Comparison of ENCODE assay signal across 11 cellular contexts in the genomic region with DNA sequence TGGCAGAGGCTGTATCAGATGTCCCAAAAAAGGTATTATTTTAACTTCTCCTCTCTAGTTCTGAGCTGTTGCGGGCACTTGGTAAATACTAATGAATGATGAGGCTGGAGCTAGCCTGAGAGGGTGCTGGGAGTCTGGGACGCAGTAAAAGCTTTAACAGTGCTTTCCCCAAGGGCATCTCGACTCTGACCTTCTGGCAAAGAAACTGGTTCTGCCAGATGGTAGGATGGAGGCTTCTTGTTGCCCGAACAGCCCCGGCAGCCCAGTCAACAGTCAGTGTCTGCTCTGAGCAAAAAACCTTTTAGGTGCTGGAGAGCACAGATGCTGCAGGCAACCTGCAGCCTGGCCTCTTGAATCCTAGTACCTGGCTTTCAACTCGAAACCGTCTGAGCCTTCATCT. TPM values are rescaled to one million over a fixed set of nuclear protein-coding genes. Genes with fewer than 3 reads are reported as not detected.
DNase-seq lines count a peak whose midpoint lies in the region; ATAC-seq and TF ChIP-seq lines count a peak whose summit lies in the region.
"Had no signal": no experiment of that assay in that cellular context is flagged by ENCODE, and none has a peak within 500 bp of the region (broad histone marks: within the 10 kb centered on the region; RNA-seq: fewer than 3 reads in every experiment).

No MANE protein-coding gene starts in this region.

- TF ChIP-seq EP300 in upper lobe of left lung (IDR thresholded peaks at IDR 0.05) = no peak

- no peaks in the 10 kb centered on the region for H3K27me3 Mint-ChIP-seq in activated naive CD4-positive, alpha-beta T cell treated with anti-CD3 and anti-CD28 coated beads, Interleukin-2, amount 50 U/mL, for 24 hours

- peaks cover 36% of the 10 kb centered on the region for H3K4me1 Mint-ChIP-seq in activated naive CD4-positive, alpha-beta T cell treated with anti-CD3 and anti-CD28 coated beads, Interleukin-2, amount 50 U/mL, for 24 hours

- H3K36me3 Mint-ChIP-seq in activated naive CD4-positive, alpha-beta T cell treated with anti-CD3 and anti-CD28 coated beads, Interleukin-2, amount 50 U/mL, for 24 hours = peaks cover 17% of the 10 kb centered on the region

- TF ChIP-seq CTCF in upper lobe of left lung (IDR thresholded peaks at IDR 0.05) = no peak

- no peak for DNase-seq in activated naive CD4-positive, alpha-beta T cell treated with anti-CD3 and anti-CD28 coated beads, Interleukin-2, amount 50 U/mL, for 16 hours
- DNase-seq in SK-N-MC (ENCODE audit: low read depth, low spot score) (no peak), iPS-NIHi7 (ENCODE audit: extremely low spot score) (peak; percentile 14), upper lobe of left lung (peak in 1 of 2 donors; percentile 81), SHP77 (lab: John Stamatoyannopoulos, UW) (no peak)
- DNase-seq: amniotic stem cell, COR-L47 had no signal

- H3K36me3 ChIP-seq in SK-N-MC (ENCODE audit: insufficient read depth, low read length) (peaks cover 20% of the 10 kb centered on the region), upper lobe of left lung (peaks cover 0 to 13% (median 0%) of the 10 kb centered on the region in 4 donors)

- TF ChIP-seq POLR2A in upper lobe of left lung (IDR thresholded peaks at IDR 0.05) = no peak

- H3K4me3 ChIP-seq in SK-N-MC (no peak overlapping the region), upper lobe of left lung (no peak overlapping the region)

- WGBS in upper lobe of left lung, 2 donors = 51 to 71% methylated on average over 5 to 7 of the region's 7 CpGs

- H3K9ac ChIP-seq in SK-N-MC (ENCODE audit: insufficient read length) = no peak overlapping the region

- H3K27me3 ChIP-seq in upper lobe of left lung = no peaks in the 10 kb centered on the region

- H3K4me3 Mint-ChIP-seq in activated naive CD4-positive, alpha-beta T cell treated with anti-CD3 and anti-CD28 coated beads, Interleukin-2, amount 50 U/mL, for 24 hours = peak overlapping the region; percentile 58

- peak overlapping the region; percentile 11; the same call in 1 of the 2 replicates for H3K27ac ChIP-seq in SK-N-MC
- H3K27ac ChIP-seq in upper lobe of left lung = peak overlapping the region in 3 of 4 donors; percentile 10 to 99 (median 27)

- H3K9me3 ChIP-seq in SK-N-MC (ENCODE audit: low read depth, low read length) (no peaks in the 10 kb centered on the region), upper lobe of left lung (no peaks in the 10 kb centered on the region)

- ATAC-seq in upper lobe of left lung (ENCODE audit: low FRiP score in 2 of 2) (no peak), GM19452 (IDR thresholded peaks at IDR 0.05; ENCODE audit: unreplicated experiment) (no peak), GM19455 (IDR thresholded peaks at IDR 0.05; ENCODE audit: unreplicated experiment) (no peak)

- no peaks in the 10 kb centered on the region for H3K9me3 Mint-ChIP-seq in activated naive CD4-positive, alpha-beta T cell treated with anti-CD3 and anti-CD28 coated beads, Interleukin-2, amount 50 U/mL, for 24 hours

- peak overlapping the region; percentile 82 for H3K27ac Mint-ChIP-seq in activated naive CD4-positive, alpha-beta T cell treated with anti-CD3 and anti-CD28 coated beads, Interleukin-2, amount 50 U/mL, for 24 hours

- H3K4me1 ChIP-seq in upper lobe of left lung = peaks cover 24 to 37% (median 28%) of the 10 kb centered on the region in 4 donors

RNA-seq across cellular contexts. Expression of gene PNRC2, which starts 2.5 kb away (rescaled TPM):
- 100 to 1,000 TPM; 101 to 892 (median 139) TPM for total RNA-seq in upper lobe of left lung

RNA-seq across cellular contexts. Expression of gene SRSF10, which starts 23.0 kb away (rescaled TPM):
- 100 to 1,000 TPM in 2 of 6 donors, 10 to 100 TPM in 4; 66.3 to 187 (median 88.7) TPM for total RNA-seq in upper lobe of left lung

RNA-seq across cellular contexts. Expression of gene CNR2, which starts 43.9 kb away (rescaled TPM):
- total RNA-seq in upper lobe of left lung = under 1 TPM in 4 of 6 donors, not detected in 2; 0.13 to 0.59 (median 0.24) TPM
- total RNA-seq: glomerular endothelial cell had no signal
